Comparison of ENCODE assay signal across 14 cellular contexts in the genomic region with DNA sequence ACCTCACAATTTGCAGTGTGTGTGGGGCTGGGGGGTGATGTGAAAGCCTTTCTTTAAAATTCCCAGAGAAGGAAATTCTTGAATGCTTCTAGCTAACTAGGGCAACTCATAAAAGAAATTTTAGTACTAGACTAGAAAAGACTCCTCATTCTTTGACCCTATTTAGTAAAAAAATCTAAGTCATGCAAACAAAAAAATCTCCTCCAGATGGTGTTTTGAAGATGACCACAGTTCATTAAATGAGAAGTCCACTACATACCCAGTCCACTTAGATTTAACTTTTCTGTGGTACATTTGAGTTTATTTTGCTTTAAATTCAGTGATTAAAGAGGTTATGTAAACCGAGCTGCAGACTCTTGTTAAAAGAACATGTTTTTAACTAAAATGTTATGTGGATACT.
"Had no signal": no experiment of that assay in that cellular context is flagged by ENCODE, and none has a peak within 500 bp of the region (broad histone marks: within the 10 kb centered on the region; RNA-seq: fewer than 3 reads in every experiment).

No MANE protein-coding gene starts in this region.

- DNase-seq: activated CD4-positive, alpha-beta T cell treated with anti-CD3 and anti-CD28 coated beads, Interleukin-2, amount 10 ng/mL, durations not matched to agents 24 days and 14 days; activated CD4-positive, CD25-positive, alpha-beta regulatory T cell; activated CD8-positive, alpha-beta memory T cell treated with anti-CD3 and anti-CD28 coated beads, Interleukin-2, amount 50 U/mL, for 4 hours; activated CD8-positive, alpha-beta T cell treated with anti-CD3 and anti-CD28 coated beads, Interleukin-2, amount 10 ng/mL, durations not matched to agents 7 days and 5 days; activated gamma-delta T cell; activated T-cell treated with anti-CD3 and anti-CD28 coated beads, Interleukin-2, amount 50 U/mL, for 48 hours; amniotic stem cell; kidney glomerular epithelial cell; mesendoderm; nucleus accumbens; stimulated activated CD4-positive, alpha-beta T cell treated with anti-CD3 and anti-CD28 coated beads, Interleukin-2, amount 100 ng/mL, for 48 hours; stimulated activated naive CD4-positive, alpha-beta T cell; SW 1271; upper lobe of left lung had no signal

- H3K4me3 ChIP-seq: upper lobe of left lung had no signal

- H3K9me3 ChIP-seq: upper lobe of left lung had no signal

- H3K36me3 ChIP-seq: upper lobe of left lung had no signal

- H3K27me3 ChIP-seq: upper lobe of left lung had no signal
